Comparison of ENCODE assay signal across 10 cellular contexts in the genomic region with DNA sequence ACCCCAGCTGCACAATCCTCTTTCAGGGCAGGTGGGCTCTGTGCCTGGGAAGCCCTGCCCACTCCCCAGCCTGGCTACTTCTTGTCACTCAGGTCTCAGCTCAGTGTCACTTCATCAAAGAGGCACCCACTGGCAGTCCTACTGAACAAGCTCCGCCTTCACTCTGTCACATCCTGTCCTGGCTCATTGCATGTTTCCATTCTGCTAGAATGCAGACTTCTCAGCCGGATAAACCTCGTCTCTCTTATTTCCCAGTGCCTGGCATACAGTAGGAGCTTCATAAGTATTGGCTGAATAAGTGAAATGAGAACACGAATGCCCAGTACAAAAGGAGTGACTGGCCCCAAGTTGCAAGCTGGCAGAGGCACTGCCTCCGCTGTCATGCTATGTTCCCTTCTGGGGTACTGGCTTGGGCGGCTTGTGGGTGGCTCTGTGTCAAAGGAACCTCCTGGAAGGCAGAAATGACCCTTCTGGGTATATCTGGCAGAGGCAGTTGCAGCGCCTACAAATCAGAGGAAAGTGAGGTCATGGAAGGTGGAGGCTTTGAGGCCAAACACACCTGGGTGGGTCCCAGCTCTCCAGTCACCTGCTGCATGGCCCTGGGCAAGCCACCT.
A peak's percentile ranks its signal among the peaks of the same experiment; 100 is the strongest.
DNase-seq lines count a peak whose midpoint lies in the region; ATAC-seq, FAIRE-seq and TF ChIP-seq lines count a peak whose summit lies in the region.
"Had no signal": no experiment of that assay in that cellular context is flagged by ENCODE, and none has a peak within 500 bp of the region (broad histone marks: within the 10 kb centered on the region; RNA-seq: fewer than 3 reads in every experiment).

No MANE protein-coding gene starts in this region.

- H3K27me3 ChIP-seq in bronchial epithelial cell (ENCODE audit: control insufficient read depth, insufficient read depth, low read length) (peaks cover 3% of the 10 kb centered on the region), upper lobe of right lung (no peaks in the 10 kb centered on the region)

- peak overlapping the region; percentile 84 for H3K27ac ChIP-seq in upper lobe of right lung

- intact Hi-C loops in mucosa of descending colon (cut with DNase I, micrococcal nuclease) (no loop called here), upper lobe of right lung (cut with DNase I) (no loop called here)

- FAIRE-seq in bronchial epithelial cell (lab: Jason Lieb, UNC): no peak
- FAIRE-seq: TTC549 had no signal

- peak; percentile 58 to 61 for ATAC-seq in activated naive CD4-positive, alpha-beta T cell treated with anti-CD3 and anti-CD28 coated beads, Interleukin-2, amount 50 U/mL, for 72 hours
- ATAC-seq in mucosa of descending colon: peak; percentile 21
- peak; percentile 18 for ATAC-seq in upper lobe of right lung
- ATAC-seq in HG02571 (IDR thresholded peaks at IDR 0.05; ENCODE audit: unreplicated experiment): no peak

- H3K9me3 ChIP-seq in mucosa of descending colon: no peaks in the 10 kb centered on the region
- no peaks in the 10 kb centered on the region for H3K9me3 ChIP-seq in upper lobe of right lung

- H3K4me1 ChIP-seq in mucosa of descending colon (ENCODE audit: low read depth) (peaks cover 16% of the 10 kb centered on the region), upper lobe of right lung (peaks cover 50% of the 10 kb centered on the region)

- H3K27ac Mint-ChIP-seq in activated naive CD4-positive, alpha-beta T cell treated with anti-CD3 and anti-CD28 coated beads, Interleukin-2, amount 50 U/mL, for 72 hours: peak overlapping the region in 1 of 2 donors; percentile 92

- H3K4me3 ChIP-seq in bronchial epithelial cell (ENCODE audit: low read depth, low read length): no peak overlapping the region
- H3K4me3 ChIP-seq in mucosa of descending colon: no peak overlapping the region
- H3K4me3 ChIP-seq in upper lobe of right lung: no peak overlapping the region

- no peaks in the 10 kb centered on the region for H3K36me3 ChIP-seq in bronchial epithelial cell (ENCODE audit: control insufficient read depth, insufficient read depth, low read length)
- H3K36me3 ChIP-seq in mucosa of descending colon (ENCODE audit: low read depth): no peaks in the 10 kb centered on the region
- no peaks in the 10 kb centered on the region for H3K36me3 ChIP-seq in upper lobe of right lung

- H3K9me3 Mint-ChIP-seq in activated naive CD4-positive, alpha-beta T cell treated with anti-CD3 and anti-CD28 coated beads, Interleukin-2, amount 50 U/mL, for 72 hours: no peaks in the 10 kb centered on the region

- TF ChIP-seq CTCF in bronchial epithelial cell (IDR thresholded peaks at IDR 0.05; ENCODE audit: insufficient read depth, low read length, severe bottlenecking) (no peak), mucosa of descending colon (IDR thresholded peaks at IDR 0.05) (no peak), upper lobe of right lung (IDR thresholded peaks at IDR 0.05) (no peak)

- DNase-seq in activated naive CD4-positive, alpha-beta T cell treated with anti-CD3 and anti-CD28 coated beads, Interleukin-2, amount 50 U/mL, for 72 hours (ENCODE audit: low spot score in 2 of 2): no peak
- no peak for DNase-seq in activated naive CD4-positive, alpha-beta T cell (lab: John Stamatoyannopoulos, UW)
- peak; percentile 23 for DNase-seq in bronchial epithelial cell (ENCODE audit: low read depth)
- peak in 1 of 3 donors; percentile 14 for DNase-seq in mucosa of descending colon
- DNase-seq in upper lobe of right lung: peak; percentile 66
- no peak for DNase-seq in DMS153 treated with DMSO at 0.1 percent for 48 hours (lab: John Stamatoyannopoulos, UW; ENCODE audit: unreplicated experiment)
- no peak for DNase-seq in NCI-H2107 (lab: John Stamatoyannopoulos, UW)
- DNase-seq: stimulated activated CD4-positive, alpha-beta T cell treated with anti-CD3 and anti-CD28 coated beads, Interleukin-4, amount 100 ng/mL, for 24 hours had no signal

- no peaks in the 10 kb centered on the region for H3K36me3 Mint-ChIP-seq in activated naive CD4-positive, alpha-beta T cell treated with anti-CD3 and anti-CD28 coated beads, Interleukin-2, amount 50 U/mL, for 72 hours

Comparison
In these comparisons a context has a peak if more than half of its experiments do, and no peak if none do; other contexts are left out.
1. DNase-seq: peak in bronchial epithelial cell (single experiment) and upper lobe of right lung (single experiment); none in activated naive CD4-positive, alpha-beta T cell treated with anti-CD3 and anti-CD28 coated beads, Interleukin-2, amount 50 U/mL, for 72 hours (0 of 2), activated naive CD4-positive, alpha-beta T cell (0 of 4), DMS153 treated with DMSO at 0.1 percent for 48 hours (single experiment) and NCI-H2107 (single experiment).